19 cellular contexts compared by ENCODE assay signal in the genomic region with DNA sequence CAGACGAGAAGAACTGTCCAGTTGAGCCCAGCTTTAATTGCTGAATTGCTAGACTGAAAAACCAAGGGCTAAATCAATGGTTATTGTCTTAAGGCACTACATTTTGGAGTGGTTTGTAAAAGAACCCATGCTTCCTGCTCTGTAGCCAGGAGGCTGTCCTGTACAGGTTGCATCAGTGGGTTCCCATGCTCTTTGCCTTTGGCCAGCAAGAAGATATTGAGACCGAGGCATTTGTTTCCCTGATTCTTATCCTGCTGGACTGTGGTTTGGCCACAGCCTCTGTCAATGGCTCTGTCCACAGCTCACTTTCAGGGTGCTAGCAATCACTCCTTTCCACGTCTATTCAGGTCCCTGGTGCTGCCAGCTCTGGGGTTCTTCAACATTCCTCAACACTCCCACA.
DNase-seq lines count a peak whose midpoint lies in the region; ATAC-seq, FAIRE-seq and TF ChIP-seq lines count a peak whose summit lies in the region.
"Had no signal": no experiment of that assay in that cellular context is flagged by ENCODE, and none has a peak within 500 bp of the region (broad histone marks: within the 10 kb centered on the region; RNA-seq: fewer than 3 reads in every experiment).

No MANE protein-coding gene starts in this region.

- H3K36me3 Mint-ChIP-seq in nephron progenitor cell (ENCODE audit: low read depth): no peaks in the 10 kb centered on the region
- H3K36me3 Mint-ChIP-seq: CD8-positive, alpha-beta T cell had no signal

- TF ChIP-seq EP300 in H1 (IDR thresholded peaks at IDR 0.05; ENCODE audit: borderline replicate concordance in 1 of 2, low read depth in 2 of 2, low read length in 2 of 2): no peak

- peak overlapping the region; percentile 29 for H3K27ac Mint-ChIP-seq in nephron progenitor cell
- H3K27ac Mint-ChIP-seq: B cell; CD8-positive, alpha-beta T cell had no signal

- H3K79me2 ChIP-seq in H1 (ENCODE audit: control insufficient read depth in 1 of 2, insufficient read depth in 2 of 2, low read length in 2 of 2): no peaks in the 10 kb centered on the region

- peaks cover 38% of the 10 kb centered on the region for H3K4me1 Mint-ChIP-seq in nephron progenitor cell

- no peak overlapping the region for H3K56ac ChIP-seq in H1 (replicated peaks; ENCODE audit: insufficient read length, low read depth, low read length)

- no peaks in the 10 kb centered on the region for H4K20me1 ChIP-seq in H1 (replicated peaks in 1 of 2; ENCODE audit: control insufficient read depth in 1 of 2, insufficient read depth in 2 of 2, low read length in 2 of 2)
- H4K20me1 ChIP-seq: BLaER1 treated with 17β-estradiol and CSF1 and Interleukin-3, amounts not matched to agents 10 nM and 100 nM had no signal

- no peak for TF ChIP-seq POLR2A in H1 (IDR thresholded peaks at IDR 0.05; ENCODE audit: control extremely low read depth in 1 of 2, low read depth in 2 of 2, low read length in 2 of 2)

- DNase-seq in MG63 (peak; percentile 48), Panc1 (ENCODE audit: low read depth, low spot score) (no peak), H1 (ENCODE audit: low read depth in 1 of 2, low spot score in 2 of 2) (no peak), nephron progenitor cell (no peak), NCI-H524 (lab: John Stamatoyannopoulos, UW) (no peak), tibial artery (no peak), RWPE1 (ENCODE audit: low spot score) (no peak)
- DNase-seq: Calu3; CD8-positive, alpha-beta T cell; DND-41; EL; HCEC 1CT had no signal

- ATAC-seq in Panc1: peak; percentile 13; the same call in 1 of the 2 replicates
- ATAC-seq: CD8-positive, alpha-beta T cell; GM12878 had no signal

- no peaks in the 10 kb centered on the region for H3K27me3 ChIP-seq in MG63
- peaks cover 3% of the 10 kb centered on the region for H3K27me3 ChIP-seq in Panc1 (ENCODE audit: control insufficient read depth, insufficient read depth, low read length)
- peaks cover 0 to 4% (median 0%) of the 10 kb centered on the region in 4 experiments; a peak in 3 of 7 replicates for H3K27me3 ChIP-seq in H1 (replicated peaks in 1 of 4; ENCODE audit: control insufficient read depth in 3 of 4, extremely low read depth in 1 of 4, insufficient read depth in 3 of 4, low read length in 3 of 4)
- H3K27me3 ChIP-seq in tibial artery: peaks cover 0 to 14% of the 10 kb centered on the region in 2 donors
- H3K27me3 ChIP-seq: BLaER1 treated with 17β-estradiol and CSF1 and Interleukin-3, amounts not matched to agents 10 nM and 100 nM had no signal

- intact Hi-C loops in Panc1 (cut with micrococcal nuclease; ENCODE audit: unreplicated experiment) (no loop called here), tibial artery (cut with DNase I; ENCODE audit: low total_unique reads) (no loop called here)

- TF ChIP-seq CTCF in Panc1 (IDR thresholded peaks at IDR 0.05) (no peak), H1 (IDR thresholded peaks at IDR 0.05; ENCODE audit: control extremely low read depth in 1 of 3, insufficient read depth in 1 of 3, low read depth in 1 of 3, low read length in 3 of 3) (no peak), nephron progenitor cell (IDR thresholded peaks at IDR 0.05) (no peak), tibial artery (IDR thresholded peaks at IDR 0.05) (no peak), RWPE1 (conservative IDR thresholded peaks at IDR 0.05; ENCODE audit: low read depth) (no peak)

- H3K9ac ChIP-seq in H1 (replicated peaks in 1 of 4; ENCODE audit: extremely low read depth in 1 of 4, low read depth in 3 of 4, low read length in 3 of 4): no peak overlapping the region
- H3K9ac ChIP-seq: BLaER1 treated with 17β-estradiol and CSF1 and Interleukin-3, amounts not matched to agents 10 nM and 100 nM; GM23248 had no signal

- H2BK15ac ChIP-seq in H1 (ENCODE audit: low read length): 0 out of 2 replicates have a peak overlapping the region, but pooled peaks have one; percentile 11

- no peaks in the 10 kb centered on the region for H3K79me1 ChIP-seq in H1 (ENCODE audit: low read depth, low read length)

- no peak overlapping the region for H2BK20ac ChIP-seq in H1 (ENCODE audit: low read length)

- peaks cover 46% of the 10 kb centered on the region for H3K27me3 Mint-ChIP-seq in nephron progenitor cell (ENCODE audit: low read depth, poor library complexity)

- H3K9me3 ChIP-seq in MG63: peaks cover 2% of the 10 kb centered on the region; the same call in 1 of the 2 replicates
- no peaks in the 10 kb centered on the region for H3K9me3 ChIP-seq in Panc1 (ENCODE audit: control insufficient read depth, insufficient read depth, low read depth, low read length)
- H3K9me3 ChIP-seq in H1 (ENCODE audit: insufficient read depth in 2 of 2, low read depth in 1 of 2, low read length in 1 of 2): no peaks in the 10 kb centered on the region
- H3K9me3 ChIP-seq in tibial artery: no peaks in the 10 kb centered on the region

- no peak overlapping the region for H2AK5ac ChIP-seq in H1 (ENCODE audit: low read depth, low read length)

- no peak overlapping the region for H2AFZ ChIP-seq in H1 (ENCODE audit: low read length)
- H2AFZ ChIP-seq: GM23248 had no signal

- no TSS peak for BruUV-seq in Panc1 (replicated peaks; lab: Mats Ljungman, UMichigan)

- H4K5ac ChIP-seq in H1 (ENCODE audit: insufficient read length, low read depth, low read length): no peak overlapping the region

- no peak for TF ChIP-seq RAD21 in H1 (IDR thresholded peaks at IDR 0.05 in 1 of 2, conservative IDR thresholded peaks at IDR 0.05 in 1 of 2; ENCODE audit: low read depth in 2 of 2, low read length in 2 of 2)

- peaks cover 8% of the 10 kb centered on the region for H3K9me3 Mint-ChIP-seq in nephron progenitor cell
- H3K9me3 Mint-ChIP-seq: CD8-positive, alpha-beta T cell had no signal

- no peak overlapping the region for H3K14ac ChIP-seq in H1 (ENCODE audit: insufficient read length)

- H3K4ac ChIP-seq in H1 (replicated peaks; ENCODE audit: insufficient read length, low read depth, low read length): no peak overlapping the region

- H2BK12ac ChIP-seq in H1 (ENCODE audit: low read depth, low read length): no peak overlapping the region

- no peak overlapping the region for H3K4me3 ChIP-seq in MG63
- H3K4me3 ChIP-seq in Panc1 (ENCODE audit: low read depth in 2 of 2, low read length in 2 of 2): no peak overlapping the region
- no peak overlapping the region for H3K4me3 ChIP-seq in H1 (ENCODE audit: extremely low read depth in 1 of 4, insufficient read depth in 2 of 4, low read depth in 3 of 4, low read length in 4 of 4)
- no peak overlapping the region for H3K4me3 ChIP-seq in tibial artery
- H3K4me3 ChIP-seq: BLaER1 treated with 17β-estradiol and CSF1 and Interleukin-3, amounts not matched to agents 10 nM and 100 nM; GM12878; GM23248 had no signal

- no peaks in the 10 kb centered on the region for H3K23me2 ChIP-seq in H1 (ENCODE audit: low read depth, low read length)

- H3K4me3 Mint-ChIP-seq in nephron progenitor cell: no peak overlapping the region
- H3K4me3 Mint-ChIP-seq: B cell; CD8-positive, alpha-beta T cell had no signal

- H3K4me1 ChIP-seq in Panc1 (ENCODE audit: control insufficient read depth, insufficient read depth, low read length): no peaks in the 10 kb centered on the region
- peaks cover 0 to 6% (median 2%) of the 10 kb centered on the region in 4 experiments; a peak in 2 of 7 replicates for H3K4me1 ChIP-seq in H1 (replicated peaks in 1 of 4; ENCODE audit: control insufficient read depth in 3 of 4, insufficient read depth in 4 of 4, low read length in 3 of 4)
- H3K4me1 ChIP-seq in tibial artery: peaks cover 0 to 23% (median 13%) of the 10 kb centered on the region in 4 donors

- H4K8ac ChIP-seq in H1 (ENCODE audit: extremely low read depth, insufficient read depth, low read length): no peak overlapping the region

- H2BK5ac ChIP-seq in H1 (ENCODE audit: low read depth, low read length): no peak overlapping the region

- no peak overlapping the region for H3K4me2 ChIP-seq in H1 (ENCODE audit: insufficient read depth in 1 of 2, low read depth in 2 of 2, low read length in 2 of 2)

- no peak overlapping the region for H3K18ac ChIP-seq in H1 (ENCODE audit: extremely low read depth, low read length)

- 82% methylated on average over 3 of the region's 3 CpGs; no CpG with 5 or more reads in 1 of the 2 experiments for WGBS in H1 (ENCODE audit: extremely low coverage in 1 of 2, insufficient coverage in 1 of 2, insufficient read length in 1 of 2, insufficient replicate concordance in 2 of 2, low coverage in 1 of 2, low lambda C conversion rate in 2 of 2, missing lambda C conversion rate in 1 of 2), 2 experiments

- POLR2A ChIA-PET in Panc1 (lab: Charles Lee): no interaction called here
- POLR2A ChIA-PET in H1 (lab: Charles Lee; ENCODE audit: partially characterized antibody): interaction anchor here (0.6 kb wide), 1 partner anchor 19 kb away, joined by 3 read pairs; no protein-coding TSS in a partner anchor
- POLR2A ChIA-PET in RWPE1 (lab: Yijun Ruan, JAX; ENCODE audit: low non-redundant PET): no interaction called here

- no peak overlapping the region for H3K27ac ChIP-seq in Panc1 (ENCODE audit: low read length)
- no peak overlapping the region for H3K27ac ChIP-seq in H1 (ENCODE audit: low read depth, low read length)
- no peak overlapping the region for H3K27ac ChIP-seq in tibial artery
- no peak overlapping the region for H3K27ac ChIP-seq in RWPE1
- H3K27ac ChIP-seq: BLaER1 treated with 17β-estradiol and CSF1 and Interleukin-3, amounts not matched to agents 10 nM and 100 nM; GM23248; HL-60 had no signal

- H4K91ac ChIP-seq in H1 (replicated peaks; ENCODE audit: insufficient read length, low read length): no peak overlapping the region

- in situ Hi-C loops in Panc1 (cut with HindIII; ENCODE audit: low pct_unique_long_range_greater_than_20kb, low sequenced_read_pairs): no loop called here

- FAIRE-seq in H1 (lab: Jason Lieb, UNC): no peak
- FAIRE-seq: GM12878, GM19239, H54 had no signal

- no peaks in the 10 kb centered on the region for H3K36me3 ChIP-seq in MG63
- no peaks in the 10 kb centered on the region for H3K36me3 ChIP-seq in Panc1 (ENCODE audit: control insufficient read depth, insufficient read depth, low read length)
- H3K36me3 ChIP-seq in H1 (ENCODE audit: control insufficient read depth in 2 of 4, insufficient read depth in 4 of 4, low read length in 3 of 4): no peaks in the 10 kb centered on the region
- no peaks in the 10 kb centered on the region for H3K36me3 ChIP-seq in tibial artery
- H3K36me3 ChIP-seq: BLaER1 treated with 17β-estradiol and CSF1 and Interleukin-3, amounts not matched to agents 10 nM and 100 nM had no signal

- no peak overlapping the region for H3K23ac ChIP-seq in H1 (ENCODE audit: insufficient read length)

- CTCF ChIA-PET in Panc1 (lab: Charles Lee) (no interaction called here), H1 (lab: Charles Lee; ENCODE audit: partially characterized antibody) (interaction anchor here (1.7 kb wide), 1 partner anchor 92 kb away, joined by 5 read pairs; no protein-coding TSS in a partner anchor), RWPE1 (lab: Yijun Ruan, JAX) (interaction anchor here (0.6 kb wide), 2 partner anchors 396 to 778 kb away, joined by 3 read pairs; no protein-coding TSS in a partner anchor)

- no peak overlapping the region for H2BK120ac ChIP-seq in H1 (replicated peaks; ENCODE audit: low read depth, low read length)

TF ChIP-seq in H1, 55 proteins besides CTCF, POLR2A, EP300 and RAD21 (continues in another document):
- TF ChIP-seq PHF8 (conservative IDR thresholded peaks at IDR 0.05; ENCODE audit: low read depth, low read length) (no peak), SIN3A (conservative IDR thresholded peaks at IDR 0.05 in 1 of 2, IDR thresholded peaks at IDR 0.05 in 1 of 2; ENCODE audit: low read depth in 1 of 2, low read length in 2 of 2) (no peak)
